ENCODE assay signal across 11 cellular contexts in genomic region chr7:26196305-26196704, GRCh38. TPM values are rescaled to one million over a fixed set of nuclear protein-coding genes. Genes with fewer than 3 reads are reported as not detected.
DNase-seq lines count a peak whose midpoint lies in the region; ATAC-seq, FAIRE-seq and TF ChIP-seq lines count a peak whose summit lies in the region.
"Had no signal": no experiment of that assay in that cellular context is flagged by ENCODE, and none has a peak within 500 bp of the region (broad histone marks: within the 10 kb centered on the region; RNA-seq: fewer than 3 reads in every experiment).

No MANE protein-coding gene starts in this region.

- peak overlapping the region; percentile 77 for H3K27ac Mint-ChIP-seq in activated CD8-positive, alpha-beta T cell treated with anti-CD3 and anti-CD28 coated beads, Interleukin-2, amount 10 ng/mL, durations not matched to agents 7 days and 5 days

- POLR2A ChIA-PET in activated CD8-positive, alpha-beta T cell treated with anti-CD3 and anti-CD28 coated beads, Interleukin-2, amount 10 ng/mL, durations not matched to agents 7 days and 5 days (lab: Charles Lee), result interaction anchor here (0.5 to 12.0 kb wide), 17 partner anchors 6 to 304 kb away, joined by 3 to 187 read pairs (median 5); partner anchors contain the start of gene NFE2L3

- no peak for DNase-seq in heart left ventricle
- DNase-seq in left cardiac atrium, result no peak
- no peak for DNase-seq in activated CD8-positive, alpha-beta T cell treated with anti-CD3 and anti-CD28 coated beads, Interleukin-2, amount 10 ng/mL, durations not matched to agents 7 days and 5 days
- no peak for DNase-seq in thoracic aorta (ENCODE audit: low spot score)
- no peak for DNase-seq in activated CD4-positive, CD25-positive, alpha-beta regulatory T cell (lab: John Stamatoyannopoulos, UW)
- no peak for DNase-seq in frontal cortex (ENCODE audit: low spot score in 2 of 2)
- DNase-seq: activated CD4-positive, alpha-beta T cell treated with anti-CD3 and anti-CD28 coated beads, Interleukin-2, amount 50 U/mL, for 4 hours; COR-L47; NCI-H446 treated with DMSO at 0.1 percent for 48 hours had no signal

- H3K27me3 ChIP-seq in heart left ventricle (no peaks in the 10 kb centered on the region), thoracic aorta (replicated peaks; ENCODE audit: insufficient read depth) (no peaks in the 10 kb centered on the region)

- H3K9me3 ChIP-seq in heart left ventricle (no peaks in the 10 kb centered on the region), iPS-18c (ENCODE audit: control insufficient read depth, insufficient read depth, low read length) (no peaks in the 10 kb centered on the region), thoracic aorta (no peaks in the 10 kb centered on the region)

- H3K9me3 Mint-ChIP-seq in activated CD8-positive, alpha-beta T cell treated with anti-CD3 and anti-CD28 coated beads, Interleukin-2, amount 10 ng/mL, durations not matched to agents 7 days and 5 days (ENCODE audit: insufficient read depth), result no peaks in the 10 kb centered on the region

- peak overlapping the region in 1 of 12 donors; percentile 100 for H3K27ac ChIP-seq in heart left ventricle
- H3K27ac ChIP-seq in thoracic aorta, result no peak overlapping the region

- peaks cover 55% of the 10 kb centered on the region for H3K4me1 Mint-ChIP-seq in activated CD8-positive, alpha-beta T cell treated with anti-CD3 and anti-CD28 coated beads, Interleukin-2, amount 10 ng/mL, durations not matched to agents 7 days and 5 days (ENCODE audit: low read depth)

- FAIRE-seq in frontal cortex (lab: Jason Lieb, UNC), result no peak

- H3K36me3 ChIP-seq in heart left ventricle (peaks cover 0 to 77% (median 64%) of the 10 kb centered on the region in 9 donors), thoracic aorta (peaks cover 57% of the 10 kb centered on the region)

- CTCF ChIA-PET in activated CD8-positive, alpha-beta T cell treated with anti-CD3 and anti-CD28 coated beads, Interleukin-2, amount 10 ng/mL, durations not matched to agents 7 days and 5 days (lab: Charles Lee), result interaction anchor here (1.3 to 12.8 kb wide), 9 partner anchors 17 to 302 kb away, joined by 4 to 222 read pairs (median 18); partner anchors contain the start of gene NFE2L3

- 21 to 40% (median 33%) methylated on average over 4 of the region's 4 CpGs for WGBS in heart left ventricle, 4 donors

- H3K36me3 Mint-ChIP-seq in activated CD8-positive, alpha-beta T cell treated with anti-CD3 and anti-CD28 coated beads, Interleukin-2, amount 10 ng/mL, durations not matched to agents 7 days and 5 days (ENCODE audit: low read depth), result peaks cover 93% of the 10 kb centered on the region

- intact Hi-C loops in heart left ventricle (cut with DNase I), result loop anchor here in 3 of 10 donors (5.0 kb wide), 3 partner anchors 39 to 304 kb away; no protein-coding TSS in a partner anchor
- intact Hi-C loops in left cardiac atrium (cut with DNase I), result no loop called here

- peaks cover 21 to 67% (median 62%) of the 10 kb centered on the region in 12 donors for H3K4me1 ChIP-seq in heart left ventricle
- H3K4me1 ChIP-seq in thoracic aorta (ENCODE audit: control insufficient read depth in 1 of 2, low read depth in 2 of 2), result peaks cover 56 to 60% of the 10 kb centered on the region in 2 donors

- H3K4me3 ChIP-seq in heart left ventricle (peak overlapping the region in 7 of 12 donors; percentile 3 to 97 (median 84)), iPS-18c (ENCODE audit: insufficient read depth, low read depth, low read length) (peak overlapping the region; percentile 4; the same call in 1 of the 2 replicates), thoracic aorta (peak overlapping the region; percentile 98)

- ATAC-seq in heart left ventricle, result no peak
- ATAC-seq in left cardiac atrium, result no peak
- no peak for ATAC-seq in activated CD8-positive, alpha-beta T cell treated with anti-CD3 and anti-CD28 coated beads, Interleukin-2, amount 10 ng/mL, durations not matched to agents 7 days and 5 days
- no peak for ATAC-seq in thoracic aorta (ENCODE audit: insufficient number of reproducible peaks, low FRiP score, low read depth)
- ATAC-seq in GM19463 (IDR thresholded peaks at IDR 0.05; ENCODE audit: unreplicated experiment), result no peak

- H3K4me3 Mint-ChIP-seq in activated CD8-positive, alpha-beta T cell treated with anti-CD3 and anti-CD28 coated beads, Interleukin-2, amount 10 ng/mL, durations not matched to agents 7 days and 5 days, result peak overlapping the region; percentile 100

- H3K27me3 Mint-ChIP-seq in activated CD8-positive, alpha-beta T cell treated with anti-CD3 and anti-CD28 coated beads, Interleukin-2, amount 10 ng/mL, durations not matched to agents 7 days and 5 days (ENCODE audit: low read depth), result no peaks in the 10 kb centered on the region

- no peak for TF ChIP-seq POLR2A in heart left ventricle (IDR thresholded peaks at IDR 0.05)

- TF ChIP-seq CTCF in heart left ventricle (IDR thresholded peaks at IDR 0.05) (no peak), thoracic aorta (IDR thresholded peaks at IDR 0.05) (no peak)

RNA-seq across cellular contexts. Expression of gene HNRNPA2B1, which starts 4.2 kb away (rescaled TPM):
- 100 to 1,000 TPM; 142 to 411 (median 377) TPM for total RNA-seq in heart left ventricle
- polyA plus RNA-seq in heart left ventricle, result 100 to 1,000 TPM; 590 to 732 TPM
- total RNA-seq in left cardiac atrium, result 100 to 1,000 TPM; 330 to 390 TPM
- total RNA-seq in activated CD8-positive, alpha-beta T cell treated with anti-CD3 and anti-CD28 coated beads, Interleukin-2, amount 10 ng/mL, durations not matched to agents 7 days and 5 days, result 100 to 1,000 TPM; 882 to 899 TPM
- total RNA-seq in thoracic aorta, result 100 to 1,000 TPM; 142 to 204 TPM
- 135 TPM for total RNA-seq in frontal cortex

RNA-seq across cellular contexts. Expression of gene CBX3, which starts 5.2 kb away (rescaled TPM):
- 10 to 100 TPM; 31.5 to 70.1 (median 59.9) TPM for total RNA-seq in heart left ventricle
- polyA plus RNA-seq in heart left ventricle, result 10 to 100 TPM; 50.4 to 66.2 TPM
- 10 to 100 TPM; 61.9 to 82.7 TPM for total RNA-seq in left cardiac atrium
- total RNA-seq in activated CD8-positive, alpha-beta T cell treated with anti-CD3 and anti-CD28 coated beads, Interleukin-2, amount 10 ng/mL, durations not matched to agents 7 days and 5 days, result 100 to 1,000 TPM; 254 to 269 TPM
- 10 to 100 TPM; 53.7 to 64.2 TPM for total RNA-seq in thoracic aorta
- total RNA-seq in frontal cortex, result 183 TPM

RNA-seq across cellular contexts. Expression of gene NFE2L3, which starts 44.3 kb away (rescaled TPM):
- 1 to 10 TPM in 7 of 9 donors, under 1 TPM in 2; 0.75 to 5.6 (median 1.8) TPM for total RNA-seq in heart left ventricle
- 1 to 10 TPM; 1.1 to 1.8 TPM for polyA plus RNA-seq in heart left ventricle
- total RNA-seq in left cardiac atrium, result 1 to 10 TPM; 1.3 to 1.7 TPM
- total RNA-seq in activated CD8-positive, alpha-beta T cell treated with anti-CD3 and anti-CD28 coated beads, Interleukin-2, amount 10 ng/mL, durations not matched to agents 7 days and 5 days, result 10 to 100 TPM in 1 of 2 experiments, 1 to 10 TPM in 1; 9.7 to 10.4 TPM
- total RNA-seq in thoracic aorta, result 1 to 10 TPM; 2.8 to 4.5 TPM
- 9.8 TPM for total RNA-seq in frontal cortex

Comparison
In these comparisons a context has a peak if more than half of its experiments do, and no peak if none do; other contexts are left out.
1. H3K4me3 ChIP-seq: peak in every context shown above with its lines; median percentile 98 in thoracic aorta; 84 in heart left ventricle; 4 in iPS-18c.